ENCODE assay signal across 8 cellular contexts in genomic region chr1:16498573-16499359, GRCh38. TPM values are rescaled to one million over a fixed set of nuclear protein-coding genes. Genes with fewer than 3 reads are reported as not detected.
DNase-seq lines count a peak whose midpoint lies in the region; ATAC-seq and TF ChIP-seq lines count a peak whose summit lies in the region.

No MANE protein-coding gene starts in this region.

- H3K27ac Mint-ChIP-seq in endodermal cell = no peak overlapping the region

- no peaks in the 10 kb centered on the region for H3K36me3 ChIP-seq in HUES48 (ENCODE audit: control insufficient read depth, insufficient read depth, low read length)
- no peaks in the 10 kb centered on the region for H3K36me3 ChIP-seq in endodermal cell (ENCODE audit: control insufficient read depth, insufficient read depth, low read length)

- no peaks in the 10 kb centered on the region for H3K9me3 ChIP-seq in HUES48 (ENCODE audit: control insufficient read depth, insufficient read depth, low read length)
- H3K9me3 ChIP-seq in endodermal cell (ENCODE audit: control insufficient read depth, low read length) = no peaks in the 10 kb centered on the region

- no peaks in the 10 kb centered on the region for H3K9me3 Mint-ChIP-seq in endodermal cell

- peak overlapping the region; percentile 36; the same call in 1 of the 2 replicates for H3K9ac ChIP-seq in HUES48 (ENCODE audit: low read depth, low read length)
- peak overlapping the region; percentile 30 for H3K9ac ChIP-seq in endodermal cell (ENCODE audit: extremely low read depth, low read length, poor library complexity, severe bottlenecking)

- peak; percentile 50 for TF ChIP-seq CTCF in endodermal cell (conservative IDR thresholded peaks at IDR 0.05)

- no peaks in the 10 kb centered on the region for H3K27me3 Mint-ChIP-seq in endodermal cell (ENCODE audit: insufficient read depth)

- H3K27ac ChIP-seq in HUES48 (ENCODE audit: low read depth, low read length) (peak overlapping the region; percentile 42), endodermal cell (ENCODE audit: low read depth, low read length) (no peak overlapping the region)

- peak overlapping the region; percentile 78 for H3K4me3 ChIP-seq in HUES48 (ENCODE audit: low read depth, low read length)
- peak overlapping the region; percentile 79 for H3K4me3 ChIP-seq in endodermal cell (ENCODE audit: low read length)

- 1 to 40% methylated on average over 1 to 98 of the region's 98 CpGs for WGBS in endodermal cell (ENCODE audit: insufficient coverage in 1 of 2, insufficient read length in 1 of 2), 2 experiments

- H3K36me3 Mint-ChIP-seq in endodermal cell (ENCODE audit: low read depth) = peaks cover 3% of the 10 kb centered on the region

- H3K27me3 ChIP-seq in HUES48 (ENCODE audit: control insufficient read depth, insufficient read depth, low read length) = no peaks in the 10 kb centered on the region
- H3K27me3 ChIP-seq in endodermal cell (ENCODE audit: control insufficient read depth, insufficient read depth, low read length, poor library complexity, severe bottlenecking) = no peaks in the 10 kb centered on the region

- peak overlapping the region; percentile 72 for H3K4me3 Mint-ChIP-seq in endodermal cell

- DNase-seq in COLO829 (ENCODE audit: low spot score) (peak; percentile 81), NOMO-1 treated with dmso at 0.1 percent for 144 hours (lab: John Stamatoyannopoulos, UW; ENCODE audit: unreplicated experiment) (peak; percentile 67), endodermal cell (peak; percentile 97), midbrain (lab: John Stamatoyannopoulos, UW) (peak; percentile 83)
- DNase-seq in activated CD8-positive, alpha-beta memory T cell treated with anti-CD3 and anti-CD28 coated beads, Interleukin-2, amount 50 U/mL, for 1 hour (ENCODE audit: extremely low read depth) = peak; percentile 40
- DNase-seq in stimulated activated CD8-positive, alpha-beta memory T cell treated with anti-CD3 and anti-CD28 coated beads, Interleukin-15, amount 100 ng/mL, for 4 hours (ENCODE audit: low read depth in 2 of 2) = peak; percentile 56 to 74

- ATAC-seq in GM21381 (IDR thresholded peaks at IDR 0.05; ENCODE audit: unreplicated experiment) = peak; percentile 92

- no peaks in the 10 kb centered on the region for H3K4me1 ChIP-seq in HUES48 (ENCODE audit: control insufficient read depth, insufficient read depth, low read length)
- no peaks in the 10 kb centered on the region for H3K4me1 ChIP-seq in endodermal cell (ENCODE audit: control insufficient read depth, insufficient read depth, low read length)

- H3K4me1 Mint-ChIP-seq in endodermal cell = peaks cover 5% of the 10 kb centered on the region

RNA-seq across cellular contexts. Expression of gene RNU1-1, which starts 15.3 kb away (rescaled TPM):
- total RNA-seq in endodermal cell = 1,000 to 10,000 TPM; 2,483 to 3,611 TPM
- polyA plus RNA-seq in endodermal cell (2013, experiment 1 of 2) = 11,872 TPM
- 14,577 TPM for polyA plus RNA-seq in endodermal cell (2013, experiment 2 of 2)

RNA-seq across cellular contexts. Expression of gene NECAP2, which starts 58.2 kb away (rescaled TPM):
- 10 to 100 TPM; 43.9 to 45.8 TPM for total RNA-seq in endodermal cell
- 40.4 TPM for polyA plus RNA-seq in endodermal cell (2013, experiment 1 of 2)
- 37.9 TPM for polyA plus RNA-seq in endodermal cell (2013, experiment 2 of 2)

Comparison
In these comparisons a context has a peak if more than half of its experiments do, and no peak if none do; other contexts are left out.
1. DNase-seq: peak in every context shown above with its lines; median percentile 97 in endodermal cell; 83 in midbrain; 81 in COLO829; 67 in NOMO-1 treated with dmso at 0.1 percent for 144 hours; 65 in stimulated activated CD8-positive, alpha-beta memory T cell treated with anti-CD3 and anti-CD28 coated beads, Interleukin-15, amount 100 ng/mL, for 4 hours; 40 in activated CD8-positive, alpha-beta memory T cell treated with anti-CD3 and anti-CD28 coated beads, Interleukin-2, amount 50 U/mL, for 1 hour.